Comparison of ENCODE assay signal across 2 cellular contexts in the genomic region with DNA sequence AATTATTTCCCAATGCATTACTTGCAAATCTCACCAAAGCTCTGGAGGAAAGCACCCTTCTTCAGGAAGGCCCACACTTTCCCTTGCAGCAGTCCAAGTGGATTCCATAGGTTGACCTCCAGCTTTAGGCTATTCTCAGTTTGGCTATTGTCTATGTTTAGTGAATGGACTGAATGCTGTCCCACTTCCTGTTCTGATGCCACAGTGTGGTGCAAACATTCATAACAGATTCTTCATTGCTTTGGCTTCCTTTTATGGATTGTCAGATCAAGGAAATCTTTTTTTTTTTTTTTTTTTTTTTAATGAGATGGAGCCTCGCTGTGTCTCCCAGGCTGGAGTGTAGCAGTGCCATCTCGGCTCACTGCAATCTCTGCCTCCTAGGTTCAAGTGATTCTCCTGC. TPM values are rescaled to one million over a fixed set of nuclear protein-coding genes. Genes with fewer than 3 reads are reported as not detected.
"Had no signal": no experiment of that assay in that cellular context is flagged by ENCODE, and none has a peak within 500 bp of the region (broad histone marks: within the 10 kb centered on the region; RNA-seq: fewer than 3 reads in every experiment).

No MANE protein-coding gene starts in this region.

RNA-seq across cellular contexts. Expression of a gene that starts 55.1 kb away (rescaled TPM):
- polyA plus RNA-seq: immature natural killer cell; naive thymus-derived CD4-positive, alpha-beta T cell had no signal
